Comparison of ENCODE assay signal across 11 cellular contexts in the genomic region with DNA sequence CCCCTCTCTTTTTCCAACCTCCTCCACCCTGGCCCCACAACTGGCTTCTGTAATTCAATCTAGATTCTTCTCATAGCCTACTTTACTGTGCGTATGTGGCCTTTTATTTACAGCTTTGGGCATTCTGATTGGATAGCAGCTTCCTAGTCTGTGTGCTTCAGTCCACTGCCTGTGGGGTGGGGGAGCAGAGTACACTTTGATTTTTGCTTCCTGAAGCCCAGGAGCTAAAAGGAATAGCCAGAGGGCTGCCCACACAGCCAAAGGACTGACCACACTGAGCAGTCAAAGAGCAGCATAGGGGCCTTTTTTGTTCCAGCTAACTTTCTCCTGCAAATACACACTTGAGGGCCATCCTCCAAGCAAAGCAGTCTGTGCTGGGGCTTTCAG. TPM values are rescaled to one million over a fixed set of nuclear protein-coding genes. Genes with fewer than 3 reads are reported as not detected.
DNase-seq lines count a peak whose midpoint lies in the region; ATAC-seq and TF ChIP-seq lines count a peak whose summit lies in the region.
"Had no signal": no experiment of that assay in that cellular context is flagged by ENCODE, and none has a peak within 500 bp of the region (broad histone marks: within the 10 kb centered on the region; RNA-seq: fewer than 3 reads in every experiment).

No MANE protein-coding gene starts in this region.

- H3K36me3 Mint-ChIP-seq in CD14-positive monocyte: peaks cover 0 to 6% of the 10 kb centered on the region in 2 donors
- H3K36me3 Mint-ChIP-seq: activated naive CD8-positive, alpha-beta T cell treated with anti-CD3 and anti-CD28 coated beads for 36 hours had no signal

- intact Hi-C loops in Panc1 (cut with micrococcal nuclease; ENCODE audit: unreplicated experiment): no loop called here
- intact Hi-C loops in CD14-positive monocyte (cut with micrococcal nuclease): no loop called here

- POLR2A ChIA-PET in Panc1 (lab: Charles Lee): interaction anchor here (0.6 kb wide), 1 partner anchor 281 kb away, joined by 4 read pairs; no protein-coding TSS in a partner anchor

- in situ Hi-C loops in Panc1 (cut with HindIII; ENCODE audit: low pct_unique_long_range_greater_than_20kb, low sequenced_read_pairs): no loop called here

- H3K9me3 ChIP-seq in Panc1 (ENCODE audit: control insufficient read depth, insufficient read depth, low read depth, low read length): no peaks in the 10 kb centered on the region
- H3K9me3 ChIP-seq in duodenal mucosa (ENCODE audit: control insufficient read depth in 1 of 2, low read length in 2 of 2): no peaks in the 10 kb centered on the region
- no peaks in the 10 kb centered on the region for H3K9me3 ChIP-seq in muscle layer of colon (ENCODE audit: low read length)
- H3K9me3 ChIP-seq in thoracic aorta: no peaks in the 10 kb centered on the region

- DNase-seq in Panc1 (ENCODE audit: low read depth, low spot score): no peak
- DNase-seq in thoracic aorta (ENCODE audit: low spot score): no peak
- DNase-seq in CD14-positive monocyte (ENCODE audit: low spot score): no peak
- DNase-seq in activated CD4-positive, alpha-beta T cell treated with anti-CD3 and anti-CD28 coated beads for 1 hour: no peak
- DNase-seq in NCI-H2029 treated with DMSO at 0.1 percent for 48 hours (lab: John Stamatoyannopoulos, UW): no peak
- DNase-seq: activated CD4-positive, alpha-beta T cell treated with anti-CD3 and anti-CD28 coated beads, Interleukin-2, amount 50 U/mL, for 4 hours; activated naive CD8-positive, alpha-beta T cell treated with anti-CD3 and anti-CD28 coated beads for 36 hours; NCI-H748 treated with DMSO at 0.1 percent for 48 hours had no signal

- H3K4me1 ChIP-seq in Panc1 (ENCODE audit: control insufficient read depth, insufficient read depth, low read length): peaks cover 79% of the 10 kb centered on the region
- H3K4me1 ChIP-seq in duodenal mucosa (ENCODE audit: control insufficient read depth in 1 of 2, insufficient read depth in 2 of 2, low read length in 2 of 2): peaks cover 15% of the 10 kb centered on the region in 2 donors
- peaks cover 74% of the 10 kb centered on the region for H3K4me1 ChIP-seq in muscle layer of colon (ENCODE audit: insufficient read depth, low read length)
- peaks cover 71 to 98% of the 10 kb centered on the region in 2 donors for H3K4me1 ChIP-seq in thoracic aorta (ENCODE audit: control insufficient read depth in 1 of 2, low read depth in 2 of 2)

- H3K4me3 Mint-ChIP-seq in CD14-positive monocyte: no peak overlapping the region
- H3K4me3 Mint-ChIP-seq: activated naive CD8-positive, alpha-beta T cell treated with anti-CD3 and anti-CD28 coated beads for 36 hours had no signal

- H3K9ac ChIP-seq in duodenal mucosa (ENCODE audit: low read depth in 1 of 2, low read length in 2 of 2) (no peak overlapping the region), muscle layer of colon (ENCODE audit: low read length) (no peak overlapping the region)

- H3K27ac ChIP-seq in Panc1 (ENCODE audit: low read length) (peak overlapping the region; percentile 100), duodenal mucosa (ENCODE audit: low read depth, low read length) (peak overlapping the region; percentile 18), muscle layer of colon (ENCODE audit: low read depth, low read length) (peak overlapping the region; percentile 83), thoracic aorta (peak overlapping the region; percentile 91 to 97)

- TF ChIP-seq CTCF in Panc1 (IDR thresholded peaks at IDR 0.05) (no peak), thoracic aorta (IDR thresholded peaks at IDR 0.05) (no peak), CD14-positive monocyte (IDR thresholded peaks at IDR 0.05) (no peak)

- no TSS peak for BruUV-seq in Panc1 (replicated peaks; lab: Mats Ljungman, UMichigan)

- no peaks in the 10 kb centered on the region for H3K27me3 Mint-ChIP-seq in CD14-positive monocyte (ENCODE audit: low read depth in 3 of 3)
- H3K27me3 Mint-ChIP-seq: activated naive CD8-positive, alpha-beta T cell treated with anti-CD3 and anti-CD28 coated beads for 36 hours had no signal

- peaks cover 46% of the 10 kb centered on the region for H3K4me1 Mint-ChIP-seq in CD14-positive monocyte
- H3K4me1 Mint-ChIP-seq: activated naive CD8-positive, alpha-beta T cell treated with anti-CD3 and anti-CD28 coated beads for 36 hours had no signal

- H3K27me3 ChIP-seq in Panc1 (ENCODE audit: control insufficient read depth, insufficient read depth, low read length): no peaks in the 10 kb centered on the region
- no peaks in the 10 kb centered on the region for H3K27me3 ChIP-seq in duodenal mucosa (ENCODE audit: control insufficient read depth in 1 of 2, insufficient read depth in 2 of 2, low read length in 2 of 2)
- no peaks in the 10 kb centered on the region for H3K27me3 ChIP-seq in muscle layer of colon (ENCODE audit: control insufficient read depth in 1 of 2, insufficient read depth in 2 of 2, low read length in 2 of 2)
- no peaks in the 10 kb centered on the region for H3K27me3 ChIP-seq in thoracic aorta (replicated peaks; ENCODE audit: insufficient read depth)

- ATAC-seq in Panc1 (no peak), thoracic aorta (ENCODE audit: insufficient number of reproducible peaks, low FRiP score, low read depth) (no peak), GM19351 (IDR thresholded peaks at IDR 0.05; ENCODE audit: unreplicated experiment) (no peak)

- no peak overlapping the region for H3K27ac Mint-ChIP-seq in CD14-positive monocyte
- H3K27ac Mint-ChIP-seq: activated naive CD8-positive, alpha-beta T cell treated with anti-CD3 and anti-CD28 coated beads for 36 hours had no signal

- H3K36me3 ChIP-seq in Panc1 (ENCODE audit: control insufficient read depth, insufficient read depth, low read length) (no peaks in the 10 kb centered on the region), duodenal mucosa (ENCODE audit: control insufficient read depth in 1 of 2, insufficient read depth in 2 of 2, low read length in 2 of 2) (no peaks in the 10 kb centered on the region), muscle layer of colon (ENCODE audit: insufficient read depth, low read length) (no peaks in the 10 kb centered on the region), thoracic aorta (no peaks in the 10 kb centered on the region)

- CTCF ChIA-PET in Panc1 (lab: Charles Lee): no interaction called here

- no peaks in the 10 kb centered on the region for H3K9me3 Mint-ChIP-seq in CD14-positive monocyte
- H3K9me3 Mint-ChIP-seq: activated naive CD8-positive, alpha-beta T cell treated with anti-CD3 and anti-CD28 coated beads for 36 hours had no signal

- H3K4me3 ChIP-seq in Panc1 (ENCODE audit: low read depth in 2 of 2, low read length in 2 of 2) (no peak overlapping the region), duodenal mucosa (ENCODE audit: low read depth in 1 of 2, low read length in 2 of 2) (no peak overlapping the region), muscle layer of colon (ENCODE audit: low read depth in 1 of 2, low read length in 2 of 2) (no peak overlapping the region), thoracic aorta (no peak overlapping the region)

RNA-seq across cellular contexts. Expression of gene RUSC2, which starts 30.5 kb away (rescaled TPM):
- total RNA-seq in Panc1 (2021; ENCODE audit: unreplicated experiment) (49.9 TPM), thoracic aorta (100 to 1,000 TPM in 1 of 2 donors, 10 to 100 TPM in 1; 89.8 to 124 TPM)
- 30.4 TPM for polyA plus RNA-seq in Panc1 (2012; ENCODE audit: insufficient read length)
- 1 to 10 TPM; 2.2 to 3.7 TPM for polyA plus RNA-seq in CD14-positive monocyte

Comparison
In these comparisons a context has a peak if more than half of its experiments do, and no peak if none do; other contexts are left out.
1. H3K27ac ChIP-seq: peak in every context shown above with its lines; median percentile 100 in Panc1; 94 in thoracic aorta; 83 in muscle layer of colon; 18 in duodenal mucosa.